2 cellular contexts compared by ENCODE assay signal in the genomic region with DNA sequence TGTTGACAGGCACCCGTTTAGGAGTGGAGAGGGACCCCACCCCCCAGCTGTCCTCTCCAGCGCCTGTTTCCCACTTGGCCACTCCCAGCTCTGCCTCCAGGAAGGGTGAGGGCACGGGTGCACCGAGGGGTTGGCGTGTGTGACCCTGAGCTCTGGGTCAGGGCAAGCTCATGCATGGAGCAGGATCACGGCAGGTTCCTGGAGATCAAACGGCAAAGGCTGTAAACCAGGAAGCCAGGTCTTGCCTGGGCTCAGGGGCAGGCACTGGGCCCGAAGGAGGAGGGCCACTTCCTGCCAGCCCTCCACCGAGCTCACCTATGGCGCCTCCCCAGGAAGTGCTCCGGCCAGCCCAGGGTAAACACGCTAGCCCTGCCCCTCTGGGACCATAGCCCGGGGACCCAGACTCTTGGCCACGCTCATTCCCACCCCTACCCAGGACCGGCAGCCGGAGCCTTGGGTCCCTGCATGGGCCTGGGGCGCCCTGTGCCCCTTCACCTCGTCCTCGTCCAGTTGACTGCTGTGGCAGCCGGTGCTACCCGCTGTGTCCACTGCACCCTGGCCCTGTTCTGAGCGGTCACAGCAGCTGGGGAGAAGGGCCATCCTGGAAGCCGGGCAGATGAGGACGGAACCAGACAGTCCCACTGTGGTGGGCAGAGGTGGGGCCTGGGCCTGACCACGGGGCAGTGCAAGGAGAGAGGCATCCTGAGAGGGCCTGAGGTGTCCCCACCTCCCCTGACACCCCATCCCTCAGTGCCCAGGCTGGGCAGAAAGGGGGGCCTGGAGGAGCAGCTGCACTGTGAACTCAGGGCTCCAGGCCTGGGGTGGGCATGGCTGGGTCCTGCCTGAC.
A peak's percentile ranks its signal among the peaks of the same experiment; 100 is the strongest.
TF ChIP-seq lines count a peak whose summit lies in the region.

No MANE protein-coding gene starts in this region.

TF ChIP-seq in endothelial cell of umbilical vein, 7 proteins besides CTCF, POLR2A, EP300 and RAD21:
- TF ChIP-seq MYC (IDR thresholded peaks at IDR 0.05; ENCODE audit: low read depth, low read length) (no peak), POLR2AphosphoS5 (IDR thresholded peaks at IDR 0.05; ENCODE audit: insufficient read depth, low read depth, low read length) (peak; percentile 13)

TF ChIP-seq in GM12891, 5 proteins besides CTCF, POLR2A, EP300 and RAD21:
- TF ChIP-seq POLR2AphosphoS5 (IDR thresholded peaks at IDR 0.05; ENCODE audit: low read depth, low read length) (no peak), SPI1 (IDR thresholded peaks at IDR 0.05; ENCODE audit: low read depth, low read length) (no peak), POU2F2 (IDR thresholded peaks at IDR 0.05; ENCODE audit: low read depth, low read length) (no peak), PAX5 (IDR thresholded peaks at IDR 0.05; ENCODE audit: insufficient read depth, low read length, severe bottlenecking) (no peak), TAF1 (IDR thresholded peaks at IDR 0.05; ENCODE audit: low read depth, low read length) (no peak)
